In genomic region chr1:200949626-200950025, GRCh38 we compare ENCODE assay signal across 11 cellular contexts. TPM values are rescaled to one million over a fixed set of nuclear protein-coding genes. Genes with fewer than 3 reads are reported as not detected.
"Had no signal": no experiment of that assay in that cellular context is flagged by ENCODE, and none has a peak within 500 bp of the region (broad histone marks: within the 10 kb centered on the region; RNA-seq: fewer than 3 reads in every experiment).

No MANE protein-coding gene starts in this region.

- H2AFZ ChIP-seq: GM23248 had no signal

- H3K4me1 ChIP-seq: HAP-1 had no signal

- ATAC-seq: HCT116, HepG2, K562 had no signal

- DNase-seq: GM23248, GOT3, H7, HFFc6, KG1 had no signal

- H3K9ac ChIP-seq: GM23248 had no signal

- H3K27ac ChIP-seq: GM23248, HL-60 had no signal

- H3K4me3 ChIP-seq: GM23248, HAP-1, K562 had no signal

- H3K36me3 ChIP-seq: HAP-1 had no signal

RNA-seq across cellular contexts. Expression of gene INAVA, which starts 54.9 kb away (rescaled TPM):
- total RNA-seq: GM23248, HFFc6, HT1080 had no signal
- polyA plus RNA-seq: GM23248, K562 had no signal
